Comparison of ENCODE assay signal across 19 cellular contexts in genomic region chr14:106201376-106201775, GRCh38.
A peak's percentile ranks its signal among the peaks of the same experiment; 100 is the strongest.
DNase-seq lines count a peak whose midpoint lies in the region; ATAC-seq and TF ChIP-seq lines count a peak whose summit lies in the region.
"Had no signal": no experiment of that assay in that cellular context is flagged by ENCODE, and none has a peak within 500 bp of the region (broad histone marks: within the 10 kb centered on the region; RNA-seq: fewer than 3 reads in every experiment).

No MANE protein-coding gene starts in this region.

- peaks cover 59% of the 10 kb centered on the region for H3K36me3 Mint-ChIP-seq in Caco-2 (ENCODE audit: insufficient read depth, unreplicated experiment)
- H3K36me3 Mint-ChIP-seq: IgD-negative memory B cell had no signal

- no peaks in the 10 kb centered on the region for H3F3A ChIP-seq in PC-3 (ENCODE audit: low read length, unreplicated experiment)

- H3K27ac ChIP-seq in BLaER1: no peak overlapping the region
- H3K27ac ChIP-seq in PC-3 (ENCODE audit: low read length): no peak overlapping the region
- no peak overlapping the region for H3K27ac ChIP-seq in lower lobe of right lung
- H3K27ac ChIP-seq: HL-60 had no signal

- peaks cover 28% of the 10 kb centered on the region for H3K4me1 Mint-ChIP-seq in Caco-2 (ENCODE audit: low read depth, unreplicated experiment)
- H3K4me1 Mint-ChIP-seq: IgD-negative memory B cell had no signal

- H3K27me3 ChIP-seq in BLaER1: no peaks in the 10 kb centered on the region
- no peaks in the 10 kb centered on the region for H3K27me3 ChIP-seq in Caco-2 (replicated peaks; ENCODE audit: control insufficient read depth, insufficient read depth, low read length)
- H3K27me3 ChIP-seq in PC-3 (ENCODE audit: low read length): no peaks in the 10 kb centered on the region
- peaks cover 9% of the 10 kb centered on the region for H3K27me3 ChIP-seq in lower lobe of right lung (ENCODE audit: low read depth)

- TF ChIP-seq CTCF in Caco-2 (IDR thresholded peaks at IDR 0.05; ENCODE audit: insufficient read depth in 1 of 2, low read depth in 1 of 2, low read length in 1 of 2, severe bottlenecking in 1 of 2, unreplicated experiment in 1 of 2) (no peak), PC-3 (conservative IDR thresholded peaks at IDR 0.05; ENCODE audit: low read depth, low read length) (no peak), lower lobe of right lung (IDR thresholded peaks at IDR 0.05) (no peak)

- H3K9me2 ChIP-seq in PC-3 (replicated peaks; ENCODE audit: low read length): no peaks in the 10 kb centered on the region

- peaks cover 7% of the 10 kb centered on the region for H3K9me3 Mint-ChIP-seq in Caco-2 (ENCODE audit: unreplicated experiment)
- H3K9me3 Mint-ChIP-seq: IgD-negative memory B cell had no signal

- no peak overlapping the region for H2AFZ ChIP-seq in PC-3 (ENCODE audit: low read length)

- BruUV-seq in Caco-2 (replicated peaks; lab: Mats Ljungman, UMichigan) (no TSS peak), PC-3 (replicated peaks; lab: Mats Ljungman, UMichigan) (no TSS peak)

- CTCF ChIA-PET in Caco-2 (lab: Charles Lee) (no interaction called here), PC-3 (lab: Charles Lee) (no interaction called here)

- peak overlapping the region; percentile 99 for H3K27ac Mint-ChIP-seq in Caco-2 (ENCODE audit: unreplicated experiment)
- H3K27ac Mint-ChIP-seq: HFFc6, IgD-negative memory B cell had no signal

- H3K36me3 ChIP-seq in BLaER1: no peaks in the 10 kb centered on the region
- no peaks in the 10 kb centered on the region for H3K36me3 ChIP-seq in Caco-2 (ENCODE audit: control insufficient read depth, insufficient read depth, low read length)
- no peaks in the 10 kb centered on the region for H3K36me3 ChIP-seq in PC-3 (ENCODE audit: low read depth, low read length)
- no peaks in the 10 kb centered on the region for H3K36me3 ChIP-seq in lower lobe of right lung

- no peaks in the 10 kb centered on the region for H3K27me3 Mint-ChIP-seq in Caco-2 (ENCODE audit: insufficient read depth, unreplicated experiment)

- POLR2A ChIA-PET in Caco-2 (lab: Charles Lee): no interaction called here
- POLR2A ChIA-PET in PC-3 (lab: Charles Lee; ENCODE audit: unreplicated experiment): no interaction called here

- no peaks in the 10 kb centered on the region for H3K79me2 ChIP-seq in PC-3 (ENCODE audit: low read length)

- H3K4me3 ChIP-seq in BLaER1 (no peak overlapping the region), Caco-2 (ENCODE audit: low read depth, low read length) (no peak overlapping the region), PC-3 (ENCODE audit: low read length) (no peak overlapping the region), lower lobe of right lung (no peak overlapping the region)

- DNase-seq in Caco-2: peak; percentile 76 to 86
- DNase-seq in PC-3: peak; percentile 5
- DNase-seq in lower lobe of right lung: no peak
- no peak for DNase-seq in OCI-M1 (lab: John Stamatoyannopoulos, UW)
- no peak for DNase-seq in dedifferentiated amniotic fluid mesenchymal stem cell (ENCODE audit: extremely low spot score)
- DNase-seq: C1 segment of cervical spinal cord, GDM1, HFFc6, NCI-H1105 treated with DMSO at 0.1 percent for 48 hours, NCI-H1694 treated with DMSO at 0.1 percent for 48 hours, NCI-H2227 treated with DMSO at 0.1 percent for 48 hours, NCI-H510A treated with DMSO at 0.1 percent for 48 hours, NCI-H774, RPMI8226, SHP77 treated with DMSO at 0.1 percent for 48 hours had no signal

- H4K20me1 ChIP-seq in BLaER1: no peaks in the 10 kb centered on the region
- H4K20me1 ChIP-seq in PC-3 (ENCODE audit: low read length): no peaks in the 10 kb centered on the region

- intact Hi-C loops in Caco-2 (cut with micrococcal nuclease; ENCODE audit: unreplicated experiment): no loop called here
- intact Hi-C loops in PC-3 (cut with micrococcal nuclease): no loop called here
- intact Hi-C loops in lower lobe of right lung (cut with DNase I): no loop called here

- peak overlapping the region; percentile 33 for H3K4me3 Mint-ChIP-seq in Caco-2 (ENCODE audit: unreplicated experiment)
- H3K4me3 Mint-ChIP-seq: HFFc6, IgD-negative memory B cell had no signal

- H3K9ac ChIP-seq in BLaER1: no peak overlapping the region
- H3K9ac ChIP-seq in PC-3 (ENCODE audit: low read length): no peak overlapping the region

- H3K4me2 ChIP-seq in BLaER1: peak overlapping the region; percentile 70
- no peak overlapping the region for H3K4me2 ChIP-seq in PC-3 (ENCODE audit: low read length)

- ATAC-seq in PC-3: no peak
- ATAC-seq in lower lobe of right lung: peak; percentile 63 to 74
- no peak for ATAC-seq in HG03342 (IDR thresholded peaks at IDR 0.05; ENCODE audit: unreplicated experiment)

- H3K9me3 ChIP-seq in BLaER1 (no peaks in the 10 kb centered on the region), Caco-2 (no peaks in the 10 kb centered on the region; the same call in 1 of the 2 replicates), PC-3 (ENCODE audit: low read length) (no peaks in the 10 kb centered on the region; the same call in 1 of the 2 replicates), lower lobe of right lung (no peaks in the 10 kb centered on the region)

- H3K4me1 ChIP-seq in BLaER1 (peaks cover 63% of the 10 kb centered on the region), Caco-2 (peaks cover 79% of the 10 kb centered on the region), PC-3 (ENCODE audit: insufficient read depth, low read length) (no peaks in the 10 kb centered on the region), lower lobe of right lung (no peaks in the 10 kb centered on the region)

Comparison
In these comparisons a context has a peak if more than half of its experiments do, and no peak if none do; other contexts are left out.
1. DNase-seq: peak in Caco-2 (2 of 2) and PC-3 (single experiment); none in lower lobe of right lung (single experiment), OCI-M1 (single experiment) and dedifferentiated amniotic fluid mesenchymal stem cell (single experiment).
2. ATAC-seq: peak in lower lobe of right lung (2 of 2); none in PC-3 (single experiment) and HG03342 (single experiment).